Comparison of ENCODE assay signal across 2 cellular contexts in the genomic region with DNA sequence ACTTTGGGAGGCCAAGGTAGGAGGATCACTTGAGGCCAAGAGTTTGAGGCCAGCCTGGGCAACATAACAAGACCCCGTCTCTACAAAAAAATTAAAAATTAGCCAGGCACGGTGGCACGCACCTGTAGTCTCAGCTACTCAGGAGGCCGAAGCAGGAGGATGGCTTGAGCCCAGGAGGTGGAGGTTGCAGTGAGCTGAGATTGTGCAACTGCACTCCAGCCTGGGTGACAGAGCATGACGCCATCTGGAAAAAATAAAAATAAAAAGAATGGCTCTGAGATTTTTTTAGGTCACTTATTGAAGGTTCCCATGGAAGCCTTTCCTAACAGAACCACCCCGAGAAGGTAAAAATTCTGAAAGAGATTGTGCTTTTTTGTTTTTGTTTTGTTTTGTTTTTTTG.
DNase-seq lines count a peak whose midpoint lies in the region; TF ChIP-seq lines count a peak whose summit lies in the region.
"Not testable (repeated sequence)": the region's sequence is repeated elsewhere in the genome, so short reads cannot be mapped to it uniquely, and the experiment has no call there.

No MANE protein-coding gene starts in this region.

- TF ChIP-seq CTCF in RWPE1 (conservative IDR thresholded peaks at IDR 0.05; ENCODE audit: low read depth): not testable (repeated sequence)

- CTCF ChIA-PET in RWPE1 (lab: Yijun Ruan, JAX): interaction anchor here (0.6 to 1.1 kb wide), 2 partner anchors 12 to 41 kb away, joined by 3 read pairs; no protein-coding TSS in a partner anchor

- not testable (repeated sequence) for TF ChIP-seq EP300 in Ishikawa (IDR thresholded peaks at IDR 0.05; ENCODE audit: borderline replicate concordance)

- not testable (repeated sequence) for TF ChIP-seq RAD21 in Ishikawa (IDR thresholded peaks at IDR 0.05; ENCODE audit: low read depth)

- peak overlapping the region; percentile 60 for H3K27ac ChIP-seq in RWPE1

- not testable (repeated sequence) for DNase-seq in RWPE1 (ENCODE audit: low spot score)

- POLR2A ChIA-PET in RWPE1 (lab: Yijun Ruan, JAX; ENCODE audit: low non-redundant PET): not testable (repeated sequence)

TF ChIP-seq in Ishikawa, 13 proteins besides CTCF, POLR2A, EP300 and RAD21:
- TF ChIP-seq CEBPB (IDR thresholded peaks at IDR 0.05): peak; percentile 31; the same call in 1 of the 2 replicates
